Comparison of ENCODE assay signal across 20 cellular contexts in genomic region chr20:60473240-60473639, GRCh38.
DNase-seq lines count a peak whose midpoint lies in the region; ATAC-seq, FAIRE-seq and TF ChIP-seq lines count a peak whose summit lies in the region.
"Had no signal": no experiment of that assay in that cellular context is flagged by ENCODE, and none has a peak within 500 bp of the region (broad histone marks: within the 10 kb centered on the region; RNA-seq: fewer than 3 reads in every experiment).

No MANE protein-coding gene starts in this region.

- H3K4me3 Mint-ChIP-seq in endothelial cell (ENCODE audit: unreplicated experiment): no peak overlapping the region
- H3K4me3 Mint-ChIP-seq: B cell; CD8-positive, alpha-beta T cell; HFFc6; IgD-negative memory B cell had no signal

- H3K9me3 ChIP-seq in right atrium auricular region: no peaks in the 10 kb centered on the region
- H3K9me3 ChIP-seq in heart right ventricle: no peaks in the 10 kb centered on the region
- no peaks in the 10 kb centered on the region for H3K9me3 ChIP-seq in H1 (ENCODE audit: insufficient read depth in 2 of 2, low read depth in 1 of 2, low read length in 1 of 2)
- H3K9me3 ChIP-seq: BLaER1 treated with 17β-estradiol and CSF1 and Interleukin-3, amounts not matched to agents 10 nM and 100 nM had no signal

- FAIRE-seq in H1 (lab: Jason Lieb, UNC): no peak
- FAIRE-seq: GM12878, GM19239, HepG2 had no signal

- no peak overlapping the region for H3K56ac ChIP-seq in H1 (replicated peaks; ENCODE audit: insufficient read length, low read depth, low read length)

- CTCF ChIA-PET in H1 (lab: Charles Lee; ENCODE audit: partially characterized antibody): no interaction called here

- no peak for ATAC-seq in heart right ventricle
- no peak for ATAC-seq in GM19395 (IDR thresholded peaks at IDR 0.05; ENCODE audit: unreplicated experiment)
- ATAC-seq: CD8-positive, alpha-beta T cell; GM12878; HCT116; HepG2 had no signal

- H2BK15ac ChIP-seq in H1 (ENCODE audit: low read length): 0 out of 2 replicates have a peak overlapping the region, but pooled peaks have one; percentile 8

- no peak overlapping the region for H3K27ac Mint-ChIP-seq in endothelial cell (ENCODE audit: unreplicated experiment)
- H3K27ac Mint-ChIP-seq: B cell; CD8-positive, alpha-beta T cell; HFFc6; IgD-negative memory B cell had no signal

- no peak overlapping the region for H2BK20ac ChIP-seq in H1 (ENCODE audit: low read length)

- H4K5ac ChIP-seq in H1 (ENCODE audit: insufficient read length, low read depth, low read length): no peak overlapping the region

- 39 to 57% methylated on average over 1 of the region's 1 CpG for WGBS in heart right ventricle, 2 donors
- 58% methylated on average over 1 of the region's 1 CpG; no CpG with 5 or more reads in 1 of the 2 experiments for WGBS in H1 (ENCODE audit: extremely low coverage in 1 of 2, insufficient coverage in 1 of 2, insufficient read length in 1 of 2, insufficient replicate concordance in 2 of 2, low coverage in 1 of 2, low lambda C conversion rate in 2 of 2, missing lambda C conversion rate in 1 of 2), 2 experiments

- no peak overlapping the region for H2BK5ac ChIP-seq in H1 (ENCODE audit: low read depth, low read length)

- peak; percentile 13 for DNase-seq in right atrium auricular region (ENCODE audit: low spot score)
- DNase-seq in heart right ventricle: no peak
- no peak for DNase-seq in H1 (ENCODE audit: low read depth in 1 of 2, low spot score in 2 of 2)
- peak; percentile 0 for DNase-seq in midbrain (lab: John Stamatoyannopoulos, UW)
- DNase-seq in endothelial cell (ENCODE audit: low spot score): no peak
- DNase-seq: Calu3; CD8-positive, alpha-beta T cell; DMS79 treated with DMSO at 0.1 percent for 48 hours; GF-D8; GM23248; H7; HFFc6 had no signal

- no peak overlapping the region for H2BK120ac ChIP-seq in H1 (replicated peaks; ENCODE audit: low read depth, low read length)

- no peaks in the 10 kb centered on the region for H3K36me3 ChIP-seq in right atrium auricular region
- no peaks in the 10 kb centered on the region for H3K36me3 ChIP-seq in heart right ventricle
- H3K36me3 ChIP-seq in H1 (ENCODE audit: control insufficient read depth in 2 of 4, insufficient read depth in 4 of 4, low read length in 3 of 4): no peaks in the 10 kb centered on the region
- H3K36me3 ChIP-seq: BLaER1 treated with 17β-estradiol and CSF1 and Interleukin-3, amounts not matched to agents 10 nM and 100 nM had no signal

- H2AK5ac ChIP-seq in H1 (ENCODE audit: low read depth, low read length): no peak overlapping the region

- no peak overlapping the region for H3K4me2 ChIP-seq in H1 (ENCODE audit: insufficient read depth in 1 of 2, low read depth in 2 of 2, low read length in 2 of 2)
- H3K4me2 ChIP-seq: BLaER1 treated with 17β-estradiol and CSF1 and Interleukin-3, amounts not matched to agents 10 nM and 100 nM had no signal

- H2BK12ac ChIP-seq in H1 (ENCODE audit: low read depth, low read length): no peak overlapping the region

- no peaks in the 10 kb centered on the region for H3K79me2 ChIP-seq in H1 (ENCODE audit: control insufficient read depth in 1 of 2, insufficient read depth in 2 of 2, low read length in 2 of 2)

- no peaks in the 10 kb centered on the region for H3K36me3 Mint-ChIP-seq in endothelial cell (ENCODE audit: low read depth, unreplicated experiment)
- H3K36me3 Mint-ChIP-seq: CD8-positive, alpha-beta T cell; IgD-negative memory B cell had no signal

- no peak overlapping the region for H3K4ac ChIP-seq in H1 (replicated peaks; ENCODE audit: insufficient read length, low read depth, low read length)

- no peak overlapping the region for H3K14ac ChIP-seq in H1 (ENCODE audit: insufficient read length)

- no peak overlapping the region for H3K4me3 ChIP-seq in right atrium auricular region
- H3K4me3 ChIP-seq in heart right ventricle: no peak overlapping the region
- no peak overlapping the region for H3K4me3 ChIP-seq in H1 (ENCODE audit: extremely low read depth in 1 of 4, insufficient read depth in 2 of 4, low read depth in 3 of 4, low read length in 4 of 4)
- H3K4me3 ChIP-seq: BLaER1 treated with 17β-estradiol and CSF1 and Interleukin-3, amounts not matched to agents 10 nM and 100 nM; GM12878; GM23248 had no signal

- H3K4me1 Mint-ChIP-seq in endothelial cell (ENCODE audit: unreplicated experiment): no peaks in the 10 kb centered on the region
- H3K4me1 Mint-ChIP-seq: B cell, IgD-negative memory B cell had no signal

- no peak overlapping the region for H2AFZ ChIP-seq in H1 (ENCODE audit: low read length)
- H2AFZ ChIP-seq: GM23248 had no signal

- no peaks in the 10 kb centered on the region for H3K23me2 ChIP-seq in H1 (ENCODE audit: low read depth, low read length)

- TF ChIP-seq POLR2A in H1 (IDR thresholded peaks at IDR 0.05; ENCODE audit: control extremely low read depth in 1 of 2, low read depth in 2 of 2, low read length in 2 of 2): no peak

- H3K4me1 ChIP-seq in right atrium auricular region (no peaks in the 10 kb centered on the region), heart right ventricle (no peaks in the 10 kb centered on the region), H1 (replicated peaks in 1 of 4; ENCODE audit: control insufficient read depth in 3 of 4, insufficient read depth in 4 of 4, low read length in 3 of 4) (no peaks in the 10 kb centered on the region; a peak in 1 of 7 replicates)

- POLR2A ChIA-PET in H1 (lab: Charles Lee; ENCODE audit: partially characterized antibody): no interaction called here

- H3K9me3 Mint-ChIP-seq in endothelial cell (ENCODE audit: unreplicated experiment): no peaks in the 10 kb centered on the region
- H3K9me3 Mint-ChIP-seq: CD8-positive, alpha-beta T cell; HFFc6 had no signal

- no peak overlapping the region for H3K23ac ChIP-seq in H1 (ENCODE audit: insufficient read length)

- no peak overlapping the region for H4K91ac ChIP-seq in H1 (replicated peaks; ENCODE audit: insufficient read length, low read length)

- H3K27me3 ChIP-seq in right atrium auricular region (no peaks in the 10 kb centered on the region), heart right ventricle (peaks cover 0 to 21% (median 0%) of the 10 kb centered on the region in 7 donors), H1 (replicated peaks in 1 of 4; ENCODE audit: control insufficient read depth in 3 of 4, extremely low read depth in 1 of 4, insufficient read depth in 3 of 4, low read length in 3 of 4) (0 out of 7 replicates have a peak, but pooled peaks cover 0 to 2% (median 0%) of the 10 kb centered on the region in 4 experiments)
- H3K27me3 ChIP-seq: BLaER1 treated with 17β-estradiol and CSF1 and Interleukin-3, amounts not matched to agents 10 nM and 100 nM had no signal

- H3K27ac ChIP-seq in right atrium auricular region: no peak overlapping the region
- no peak overlapping the region for H3K27ac ChIP-seq in heart right ventricle
- H3K27ac ChIP-seq in H1 (ENCODE audit: low read depth, low read length): no peak overlapping the region
- H3K27ac ChIP-seq: BLaER1 treated with 17β-estradiol and CSF1 and Interleukin-3, amounts not matched to agents 10 nM and 100 nM; GM23248 had no signal

- TF ChIP-seq CTCF in right atrium auricular region (IDR thresholded peaks at IDR 0.05) (no peak), heart right ventricle (IDR thresholded peaks at IDR 0.05) (no peak), H1 (IDR thresholded peaks at IDR 0.05; ENCODE audit: control extremely low read depth in 1 of 3, insufficient read depth in 1 of 3, low read depth in 1 of 3, low read length in 3 of 3) (peak in 1 of 3 experiments; percentile 17; a peak in 1 of 4 replicates), endothelial cell (IDR thresholded peaks at IDR 0.05; ENCODE audit: unreplicated experiment) (no peak)

- TF ChIP-seq EP300 in H1 (IDR thresholded peaks at IDR 0.05; ENCODE audit: borderline replicate concordance in 1 of 2, low read depth in 2 of 2, low read length in 2 of 2): no peak

- no peaks in the 10 kb centered on the region for H4K20me1 ChIP-seq in H1 (replicated peaks in 1 of 2; ENCODE audit: control insufficient read depth in 1 of 2, insufficient read depth in 2 of 2, low read length in 2 of 2)

- H3K18ac ChIP-seq in H1 (ENCODE audit: extremely low read depth, low read length): no peak overlapping the region

- no peaks in the 10 kb centered on the region for H3K79me1 ChIP-seq in H1 (ENCODE audit: low read depth, low read length)

- TF ChIP-seq RAD21 in H1 (IDR thresholded peaks at IDR 0.05 in 1 of 2, conservative IDR thresholded peaks at IDR 0.05 in 1 of 2; ENCODE audit: low read depth in 2 of 2, low read length in 2 of 2): peak; percentile 42

- H3K27me3 Mint-ChIP-seq in endothelial cell (ENCODE audit: unreplicated experiment): peaks cover 2% of the 10 kb centered on the region
- H3K27me3 Mint-ChIP-seq: B cell, IgD-negative memory B cell had no signal

- no peak overlapping the region for H4K8ac ChIP-seq in H1 (ENCODE audit: extremely low read depth, insufficient read depth, low read length)

- no peak overlapping the region for H3K9ac ChIP-seq in H1 (replicated peaks in 1 of 4; ENCODE audit: extremely low read depth in 1 of 4, low read depth in 3 of 4, low read length in 3 of 4)
- H3K9ac ChIP-seq: BLaER1 treated with 17β-estradiol and CSF1 and Interleukin-3, amounts not matched to agents 10 nM and 100 nM; GM23248 had no signal

- intact Hi-C loops in heart right ventricle (cut with DNase I): no loop called here

TF ChIP-seq in H1, 55 proteins besides CTCF, POLR2A, EP300 and RAD21 (continues in another document):
- no peak for TF ChIP-seq TCF12 (IDR thresholded peaks at IDR 0.05; ENCODE audit: low read depth, low read length)
- no peak for TF ChIP-seq E2F6 (IDR thresholded peaks at IDR 0.05)
- TF ChIP-seq NANOG (IDR thresholded peaks at IDR 0.05; ENCODE audit: insufficient read depth, low read depth, low read length, poor library complexity, severe bottlenecking): no peak
- TF ChIP-seq EZH2 (IDR thresholded peaks at IDR 0.05; ENCODE audit: low read depth, low read length, severe bottlenecking): no peak
- no peak for TF ChIP-seq BCL11A (IDR thresholded peaks at IDR 0.05; ENCODE audit: low read depth in 2 of 2, low read length in 2 of 2)
- TF ChIP-seq ATF2 (IDR thresholded peaks at IDR 0.05; ENCODE audit: low read length): no peak

Comparison
In these comparisons a context has a peak if more than half of its experiments do, and no peak if none do; other contexts are left out.
1. DNase-seq: peak in right atrium auricular region (single experiment) and midbrain (single experiment); none in heart right ventricle (0 of 2), H1 (0 of 2) and endothelial cell (single experiment).